23 cellular contexts compared by ENCODE assay signal in genomic region chr6:37663016-37663810, GRCh38. TPM values are rescaled to one million over a fixed set of nuclear protein-coding genes. Genes with fewer than 3 reads are reported as not detected.
A peak's percentile ranks its signal among the peaks of the same experiment; 100 is the strongest.
DNase-seq lines count a peak whose midpoint lies in the region; ATAC-seq, FAIRE-seq and TF ChIP-seq lines count a peak whose summit lies in the region.
"Had no signal": no experiment of that assay in that cellular context is flagged by ENCODE, and none has a peak within 500 bp of the region (broad histone marks: within the 10 kb centered on the region; RNA-seq: fewer than 3 reads in every experiment).

No MANE protein-coding gene starts in this region.

- H3K27me3 Mint-ChIP-seq in activated T-cell treated with anti-CD3 and anti-CD28 coated beads, Interleukin-2, amount 50 U/mL, for 72 hours (ENCODE audit: low read depth): no peaks in the 10 kb centered on the region
- peaks cover 8% of the 10 kb centered on the region in 2 donors for H3K27me3 Mint-ChIP-seq in natural killer cell (ENCODE audit: low read depth in 2 of 2)
- H3K27me3 Mint-ChIP-seq: stimulated activated naive CD8-positive, alpha-beta T cell treated with anti-CD3 and anti-CD28 coated beads, Interleukin-15, Interleukin-2, amounts not matched to agents 100 ng/mL and 50 ng/mL, for 24 hours; T-helper 17 cell had no signal

- no peak for TF ChIP-seq CTCF in natural killer cell (IDR thresholded peaks at IDR 0.05)

- FAIRE-seq in RCC 7860 (lab: Jason Lieb, UNC): no peak
- FAIRE-seq: A549, HepG2 had no signal

- ATAC-seq in activated T-cell treated with anti-CD3 and anti-CD28 coated beads, Interleukin-2, amount 50 U/mL, for 72 hours (replicated peaks in 1 of 2): no peak
- no peak for ATAC-seq in natural killer cell
- ATAC-seq: A549; CD8-positive, alpha-beta T cell; right cardiac atrium; T-helper 17 cell; upper lobe of right lung had no signal

- peak; percentile 24 for DNase-seq in AG08395 (ENCODE audit: low spot score)
- DNase-seq in RCC 7860 (ENCODE audit: low spot score): peak; percentile 12
- DNase-seq in dermis blood vessel endothelial cell: peak; percentile 13
- DNase-seq in kidney tubule cell (ENCODE audit: low spot score): peak; percentile 61
- no peak for DNase-seq in activated T-cell treated with anti-CD3 and anti-CD28 coated beads, Interleukin-2, amount 50 U/mL, for 72 hours
- no peak for DNase-seq in natural killer cell
- no peak for DNase-seq in HK-2 (ENCODE audit: unreplicated experiment)
- DNase-seq in H4 (ENCODE audit: low spot score): no peak
- DNase-seq: activated effector memory CD4-positive, alpha-beta T cell treated with anti-CD3 and anti-CD28 coated beads, Interleukin-2, amount 50 U/mL, for 16 hours; CD8-positive, alpha-beta T cell; DMS79 treated with DMSO at 0.1 percent for 48 hours; heart left ventricle; HFFc6; NCI-H2029 treated with DMSO at 0.1 percent for 48 hours; NCI-H510A treated with DMSO at 0.1 percent for 48 hours; right cardiac atrium; SHP77 treated with DMSO at 0.1 percent for 48 hours; T-helper 17 cell; upper lobe of right lung had no signal

- intact Hi-C loops in natural killer cell (cut with micrococcal nuclease): no loop called here

- H3K4me1 Mint-ChIP-seq in activated T-cell treated with anti-CD3 and anti-CD28 coated beads, Interleukin-2, amount 50 U/mL, for 72 hours (ENCODE audit: low read depth): no peaks in the 10 kb centered on the region
- peaks cover 0 to 6% of the 10 kb centered on the region in 2 donors for H3K4me1 Mint-ChIP-seq in natural killer cell
- H3K4me1 Mint-ChIP-seq: memory B cell, T-helper 17 cell had no signal

- H3K27ac Mint-ChIP-seq in activated T-cell treated with anti-CD3 and anti-CD28 coated beads, Interleukin-2, amount 50 U/mL, for 72 hours: no peak overlapping the region
- no peak overlapping the region for H3K27ac Mint-ChIP-seq in natural killer cell
- H3K27ac Mint-ChIP-seq: CD8-positive, alpha-beta T cell; HFFc6; memory B cell; stimulated activated naive CD8-positive, alpha-beta T cell treated with anti-CD3 and anti-CD28 coated beads, Interleukin-15, Interleukin-2, amounts not matched to agents 100 ng/mL and 50 ng/mL, for 24 hours; T-helper 17 cell had no signal

- H3K4me3 Mint-ChIP-seq in activated T-cell treated with anti-CD3 and anti-CD28 coated beads, Interleukin-2, amount 50 U/mL, for 72 hours: no peak overlapping the region
- no peak overlapping the region for H3K4me3 Mint-ChIP-seq in natural killer cell
- H3K4me3 Mint-ChIP-seq: CD8-positive, alpha-beta T cell; HFFc6; memory B cell; stimulated activated naive CD8-positive, alpha-beta T cell treated with anti-CD3 and anti-CD28 coated beads, Interleukin-15, Interleukin-2, amounts not matched to agents 100 ng/mL and 50 ng/mL, for 24 hours; T-helper 17 cell had no signal

- peaks cover 0 to 2% of the 10 kb centered on the region in 2 donors for H3K9me3 Mint-ChIP-seq in activated T-cell treated with anti-CD3 and anti-CD28 coated beads, Interleukin-2, amount 50 U/mL, for 72 hours
- H3K9me3 Mint-ChIP-seq in natural killer cell: peaks cover 2 to 6% of the 10 kb centered on the region in 2 donors

- H3K36me3 Mint-ChIP-seq in activated T-cell treated with anti-CD3 and anti-CD28 coated beads, Interleukin-2, amount 50 U/mL, for 72 hours (ENCODE audit: insufficient read depth in 2 of 2): peaks cover 0 to 5% of the 10 kb centered on the region in 2 donors
- H3K36me3 Mint-ChIP-seq in natural killer cell: peaks cover 16% of the 10 kb centered on the region

RNA-seq across cellular contexts. Expression of gene MDGA1, which starts 34.5 kb away (rescaled TPM):
- total RNA-seq in dermis blood vessel endothelial cell: 0.88 and 1.4 TPM in 2 replicates
- 10 to 100 TPM in 1 of 2 donors, under 1 TPM in 1; 0.07 to 11.5 TPM for total RNA-seq in activated T-cell treated with anti-CD3 and anti-CD28 coated beads, Interleukin-2, amount 50 U/mL, for 72 hours
- total RNA-seq in natural killer cell: 10 to 100 TPM in 2 of 3 donors, under 1 TPM in 1; 0.53 to 24.2 (median 16.7) TPM
- total RNA-seq in H4 (2014; rRNA removed; shearing (Covaris generic)): 2.2 and 2.3 TPM in 2 replicates
- total RNA-seq: HepG2 had no signal

Comparison
In these comparisons a context has a peak if more than half of its experiments do, and no peak if none do; other contexts are left out.
1. DNase-seq: peak in AG08395 (single experiment), RCC 7860 (single experiment), dermis blood vessel endothelial cell (single experiment) and kidney tubule cell (single experiment); none in activated T-cell treated with anti-CD3 and anti-CD28 coated beads, Interleukin-2, amount 50 U/mL, for 72 hours (0 of 2), natural killer cell (single experiment), HK-2 (single experiment) and H4 (single experiment).